Comparison of ENCODE assay signal across 1 cellular context in the genomic region with DNA sequence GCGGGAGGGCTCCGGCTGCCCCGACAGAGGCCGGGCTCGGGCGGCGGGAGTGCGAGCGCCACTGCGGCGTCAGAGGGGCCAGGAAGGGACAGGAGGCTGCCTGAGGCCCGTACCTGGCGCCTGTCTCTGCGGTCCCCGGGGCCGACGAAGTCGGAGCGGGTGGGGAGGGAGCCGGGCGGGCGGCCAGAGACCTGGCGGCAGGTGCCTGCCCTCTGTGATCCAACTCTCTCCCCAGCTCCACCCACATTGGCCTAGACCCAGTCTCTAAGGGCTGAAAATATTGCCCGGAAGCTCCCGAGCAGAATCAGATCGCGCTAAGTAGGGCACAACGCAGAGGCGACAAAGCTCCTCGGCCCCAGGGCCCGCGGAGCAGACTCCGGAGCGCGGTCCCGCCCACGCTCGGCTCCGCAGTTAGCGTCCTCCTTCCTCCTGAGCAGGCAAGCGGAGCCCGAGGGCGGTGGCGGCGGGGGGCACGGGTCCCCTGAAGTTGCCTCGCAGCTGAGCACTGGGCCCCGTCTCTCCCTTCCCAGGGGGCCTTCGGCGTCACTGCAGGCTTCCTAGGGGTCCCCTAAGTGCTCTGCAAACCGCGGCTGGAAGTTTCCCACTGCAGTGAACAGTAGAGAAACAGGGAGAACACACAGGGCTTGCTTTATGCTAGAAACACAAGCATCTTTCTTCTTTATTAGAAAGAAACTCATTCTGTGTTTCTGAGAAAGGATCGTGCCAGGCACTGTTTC.
TF ChIP-seq lines count a peak whose summit lies in the region.

A gene (plus strand): TSS at position 307 of the 737 bp plus-strand sequence. CDS start 906 bp downstream, outside the sequence.

TF ChIP-seq in K562, 482 proteins besides CTCF, POLR2A, EP300 and RAD21 (continued from another document and continues in another):
- TF ChIP-seq, protein P1, sequence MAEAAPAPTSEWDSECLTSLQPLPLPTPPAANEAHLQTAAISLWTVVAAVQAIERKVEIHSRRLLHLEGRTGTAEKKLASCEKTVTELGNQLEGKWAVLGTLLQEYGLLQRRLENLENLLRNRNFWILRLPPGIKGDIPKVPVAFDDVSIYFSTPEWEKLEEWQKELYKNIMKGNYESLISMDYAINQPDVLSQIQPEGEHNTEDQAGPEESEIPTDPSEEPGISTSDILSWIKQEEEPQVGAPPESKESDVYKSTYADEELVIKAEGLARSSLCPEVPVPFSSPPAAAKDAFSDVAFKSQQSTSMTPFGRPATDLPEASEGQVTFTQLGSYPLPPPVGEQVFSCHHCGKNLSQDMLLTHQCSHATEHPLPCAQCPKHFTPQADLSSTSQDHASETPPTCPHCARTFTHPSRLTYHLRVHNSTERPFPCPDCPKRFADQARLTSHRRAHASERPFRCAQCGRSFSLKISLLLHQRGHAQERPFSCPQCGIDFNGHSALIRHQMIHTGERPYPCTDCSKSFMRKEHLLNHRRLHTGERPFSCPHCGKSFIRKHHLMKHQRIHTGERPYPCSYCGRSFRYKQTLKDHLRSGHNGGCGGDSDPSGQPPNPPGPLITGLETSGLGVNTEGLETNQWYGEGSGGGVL (CRISPR knock-in tag; IDR thresholded peaks at IDR 0.05): no peak
- TF ChIP-seq ATF1 (CRISPR knock-in tag; IDR thresholded peaks at IDR 0.05): no peak
- 0 out of 2 replicates have a peak, but pooled peaks have one; percentile 21 for TF ChIP-seq ATF1 (tag; IDR thresholded peaks at IDR 0.05)
- TF ChIP-seq DPF2 (IDR thresholded peaks at IDR 0.05): no peak
- TF ChIP-seq, protein P2, sequence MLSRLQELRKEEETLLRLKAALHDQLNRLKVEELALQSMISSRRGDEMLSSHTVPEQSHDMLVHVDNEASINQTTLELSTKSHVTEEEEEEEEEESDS (CRISPR knock-in tag; IDR thresholded peaks at IDR 0.05): no peak
- TF ChIP-seq ZNF384 (IDR thresholded peaks at IDR 0.05; ENCODE audit: low read depth, low read length): no peak
- no peak for TF ChIP-seq TEAD1 (CRISPR knock-in tag; IDR thresholded peaks at IDR 0.05)
- no peak for TF ChIP-seq WHSC1 (IDR thresholded peaks at IDR 0.05; ENCODE audit: low read length)
- no peak for TF ChIP-seq SMARCA4 (IDR thresholded peaks at IDR 0.05)
- TF ChIP-seq NFATC3 (IDR thresholded peaks at IDR 0.05): no peak
- TF ChIP-seq CREBBP (IDR thresholded peaks at IDR 0.05; ENCODE audit: low read depth, low read length): no peak
- TF ChIP-seq TEAD2 (tag; IDR thresholded peaks at IDR 0.05): no peak
- TF ChIP-seq ERF (CRISPR knock-in tag; IDR thresholded peaks at IDR 0.05): no peak
- TF ChIP-seq RFX5 (IDR thresholded peaks at IDR 0.05; ENCODE audit: low read depth, low read length): no peak
- no peak for TF ChIP-seq ZNF174 (CRISPR knock-in tag; IDR thresholded peaks at IDR 0.05)
- TF ChIP-seq ELF4 (CRISPR knock-in tag; IDR thresholded peaks at IDR 0.05): no peak
- no peak for TF ChIP-seq HDAC6 (IDR thresholded peaks at IDR 0.05; ENCODE audit: low read depth, low read length)
- peak; percentile 42 for TF ChIP-seq NEUROD1 (IDR thresholded peaks at IDR 0.05; ENCODE audit: borderline replicate concordance, low read depth, low read length, partially characterized antibody)
- no peak for TF ChIP-seq DACH1 (IDR thresholded peaks at IDR 0.05; ENCODE audit: partially characterized antibody)
- TF ChIP-seq NFYB (IDR thresholded peaks at IDR 0.05; ENCODE audit: extremely low read depth, insufficient read length): no peak
- no peak for TF ChIP-seq KAT7 (CRISPR knock-in tag; IDR thresholded peaks at IDR 0.05; ENCODE audit: borderline replicate concordance)
- TF ChIP-seq, protein P3, sequence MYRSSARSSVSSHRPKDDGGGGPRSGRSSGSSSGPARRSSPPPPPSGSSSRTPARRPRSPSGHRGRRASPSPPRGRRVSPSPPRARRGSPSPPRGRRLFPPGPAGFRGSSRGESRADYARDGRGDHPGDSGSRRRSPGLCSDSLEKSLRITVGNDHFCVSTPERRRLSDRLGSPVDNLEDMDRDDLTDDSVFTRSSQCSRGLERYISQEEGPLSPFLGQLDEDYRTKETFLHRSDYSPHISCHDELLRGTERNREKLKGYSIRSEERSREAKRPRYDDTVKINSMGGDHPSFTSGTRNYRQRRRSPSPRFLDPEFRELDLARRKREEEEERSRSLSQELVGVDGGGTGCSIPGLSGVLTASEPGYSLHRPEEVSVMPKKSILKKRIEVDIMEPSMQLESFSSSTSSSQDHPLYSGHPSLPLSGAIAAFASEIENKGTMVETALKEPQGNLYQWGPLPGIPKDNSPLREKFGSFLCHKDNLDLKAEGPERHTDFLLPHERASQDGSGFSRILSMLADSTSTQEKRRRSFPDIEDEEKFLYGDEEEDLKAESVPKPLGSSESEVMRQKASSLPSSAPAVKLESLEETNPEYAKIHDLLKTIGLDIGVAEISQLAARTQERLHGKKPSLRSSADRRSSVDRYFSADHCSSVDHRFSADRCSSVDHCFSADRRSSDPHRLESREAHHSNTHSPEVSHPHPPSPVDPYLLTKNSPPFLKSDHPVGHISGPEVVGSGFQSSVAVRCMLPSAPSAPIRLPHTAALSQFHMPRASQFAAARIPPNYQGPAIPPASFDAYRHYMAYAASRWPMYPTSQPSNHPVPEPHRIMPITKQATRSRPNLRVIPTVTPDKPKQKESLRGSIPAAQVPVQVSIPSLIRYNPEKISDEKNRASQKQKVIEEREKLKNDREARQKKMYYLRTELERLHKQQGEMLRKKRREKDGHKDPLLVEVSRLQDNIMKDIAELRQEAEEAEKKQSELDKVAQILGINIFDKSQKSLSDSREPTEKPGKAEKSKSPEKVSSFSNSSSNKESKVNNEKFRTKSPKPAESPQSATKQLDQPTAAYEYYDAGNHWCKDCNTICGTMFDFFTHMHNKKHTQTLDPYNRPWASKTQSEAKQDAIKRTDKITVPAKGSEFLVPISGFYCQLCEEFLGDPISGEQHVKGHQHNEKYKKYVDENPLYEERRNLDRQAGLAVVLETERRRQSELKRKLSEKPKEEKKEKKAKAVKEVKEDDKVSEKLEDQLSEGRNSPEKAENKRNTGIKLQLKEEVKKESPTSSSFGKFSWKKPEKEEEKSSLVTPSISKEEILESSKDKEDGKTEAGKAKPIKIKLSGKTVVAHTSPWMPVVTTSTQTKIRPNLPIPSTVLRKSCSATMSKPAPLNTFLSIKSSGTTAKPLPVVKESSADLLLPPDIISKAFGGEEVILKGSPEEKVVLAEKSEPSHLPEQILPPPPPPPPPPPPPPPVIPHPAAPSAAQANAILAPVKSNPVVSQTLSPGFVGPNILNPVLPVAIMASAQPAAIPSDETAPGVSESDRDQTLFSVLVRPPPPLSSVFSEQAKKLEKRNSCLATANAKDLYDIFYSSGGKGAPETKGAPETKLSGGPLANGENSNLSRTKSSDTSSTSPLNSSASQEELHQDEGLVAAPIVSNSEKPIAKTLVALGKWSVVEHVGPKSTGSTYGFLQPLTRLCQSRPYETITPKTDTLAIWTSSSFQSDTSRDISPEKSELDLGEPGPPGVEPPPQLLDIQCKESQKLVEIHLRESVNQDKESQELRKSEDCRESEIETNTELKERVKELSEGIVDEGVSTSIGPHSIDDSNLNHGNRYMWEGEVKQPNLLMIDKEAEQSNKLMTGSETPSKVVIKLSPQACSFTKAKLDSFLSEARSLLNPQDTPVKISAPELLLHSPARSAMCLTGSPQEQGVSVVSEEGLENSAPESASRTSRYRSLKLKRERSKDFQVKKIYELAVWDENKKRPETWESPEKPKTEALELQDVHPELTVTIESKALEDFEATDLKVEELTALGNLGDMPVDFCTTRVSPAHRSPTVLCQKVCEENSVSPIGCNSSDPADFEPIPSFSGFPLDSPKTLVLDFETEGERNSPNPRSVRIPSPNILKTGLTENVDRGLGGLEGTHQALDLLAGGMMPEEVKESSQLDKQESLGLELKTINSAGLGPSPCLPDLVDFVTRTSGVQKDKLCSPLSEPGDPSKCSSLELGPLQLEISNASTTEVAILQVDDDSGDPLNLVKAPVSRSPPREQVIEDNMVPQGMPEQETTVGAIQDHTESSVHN (IDR thresholded peaks at IDR 0.05; ENCODE audit: borderline replicate concordance in 1 of 2, low read depth in 1 of 2): no peak
- TF ChIP-seq, protein P4, sequence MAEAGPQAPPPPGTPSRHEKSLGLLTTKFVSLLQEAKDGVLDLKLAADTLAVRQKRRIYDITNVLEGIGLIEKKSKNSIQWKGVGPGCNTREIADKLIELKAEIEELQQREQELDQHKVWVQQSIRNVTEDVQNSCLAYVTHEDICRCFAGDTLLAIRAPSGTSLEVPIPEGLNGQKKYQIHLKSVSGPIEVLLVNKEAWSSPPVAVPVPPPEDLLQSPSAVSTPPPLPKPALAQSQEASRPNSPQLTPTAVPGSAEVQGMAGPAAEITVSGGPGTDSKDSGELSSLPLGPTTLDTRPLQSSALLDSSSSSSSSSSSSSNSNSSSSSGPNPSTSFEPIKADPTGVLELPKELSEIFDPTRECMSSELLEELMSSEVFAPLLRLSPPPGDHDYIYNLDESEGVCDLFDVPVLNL (CRISPR knock-in tag; IDR thresholded peaks at IDR 0.05; ENCODE audit: low read depth): no peak
- no peak for TF ChIP-seq EZH2 (IDR thresholded peaks at IDR 0.05; ENCODE audit: borderline replicate concordance, low read depth, low read length)
- peak in 1 of 2 experiments; percentile 43; a peak in 1 of 4 replicates for TF ChIP-seq RCOR1 (IDR thresholded peaks at IDR 0.05; ENCODE audit: borderline replicate concordance in 1 of 2, low read depth in 2 of 2, low read length in 2 of 2)
- TF ChIP-seq ZNF212 (CRISPR knock-in tag; IDR thresholded peaks at IDR 0.05): no peak
- TF ChIP-seq, protein P5, sequence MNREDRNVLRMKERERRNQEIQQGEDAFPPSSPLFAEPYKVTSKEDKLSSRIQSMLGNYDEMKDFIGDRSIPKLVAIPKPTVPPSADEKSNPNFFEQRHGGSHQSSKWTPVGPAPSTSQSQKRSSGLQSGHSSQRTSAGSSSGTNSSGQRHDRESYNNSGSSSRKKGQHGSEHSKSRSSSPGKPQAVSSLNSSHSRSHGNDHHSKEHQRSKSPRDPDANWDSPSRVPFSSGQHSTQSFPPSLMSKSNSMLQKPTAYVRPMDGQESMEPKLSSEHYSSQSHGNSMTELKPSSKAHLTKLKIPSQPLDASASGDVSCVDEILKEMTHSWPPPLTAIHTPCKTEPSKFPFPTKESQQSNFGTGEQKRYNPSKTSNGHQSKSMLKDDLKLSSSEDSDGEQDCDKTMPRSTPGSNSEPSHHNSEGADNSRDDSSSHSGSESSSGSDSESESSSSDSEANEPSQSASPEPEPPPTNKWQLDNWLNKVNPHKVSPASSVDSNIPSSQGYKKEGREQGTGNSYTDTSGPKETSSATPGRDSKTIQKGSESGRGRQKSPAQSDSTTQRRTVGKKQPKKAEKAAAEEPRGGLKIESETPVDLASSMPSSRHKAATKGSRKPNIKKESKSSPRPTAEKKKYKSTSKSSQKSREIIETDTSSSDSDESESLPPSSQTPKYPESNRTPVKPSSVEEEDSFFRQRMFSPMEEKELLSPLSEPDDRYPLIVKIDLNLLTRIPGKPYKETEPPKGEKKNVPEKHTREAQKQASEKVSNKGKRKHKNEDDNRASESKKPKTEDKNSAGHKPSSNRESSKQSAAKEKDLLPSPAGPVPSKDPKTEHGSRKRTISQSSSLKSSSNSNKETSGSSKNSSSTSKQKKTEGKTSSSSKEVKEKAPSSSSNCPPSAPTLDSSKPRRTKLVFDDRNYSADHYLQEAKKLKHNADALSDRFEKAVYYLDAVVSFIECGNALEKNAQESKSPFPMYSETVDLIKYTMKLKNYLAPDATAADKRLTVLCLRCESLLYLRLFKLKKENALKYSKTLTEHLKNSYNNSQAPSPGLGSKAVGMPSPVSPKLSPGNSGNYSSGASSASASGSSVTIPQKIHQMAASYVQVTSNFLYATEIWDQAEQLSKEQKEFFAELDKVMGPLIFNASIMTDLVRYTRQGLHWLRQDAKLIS (CRISPR knock-in tag; IDR thresholded peaks at IDR 0.05): peak; percentile 72; the same call in 1 of the 2 replicates
- TF ChIP-seq, protein P6, sequence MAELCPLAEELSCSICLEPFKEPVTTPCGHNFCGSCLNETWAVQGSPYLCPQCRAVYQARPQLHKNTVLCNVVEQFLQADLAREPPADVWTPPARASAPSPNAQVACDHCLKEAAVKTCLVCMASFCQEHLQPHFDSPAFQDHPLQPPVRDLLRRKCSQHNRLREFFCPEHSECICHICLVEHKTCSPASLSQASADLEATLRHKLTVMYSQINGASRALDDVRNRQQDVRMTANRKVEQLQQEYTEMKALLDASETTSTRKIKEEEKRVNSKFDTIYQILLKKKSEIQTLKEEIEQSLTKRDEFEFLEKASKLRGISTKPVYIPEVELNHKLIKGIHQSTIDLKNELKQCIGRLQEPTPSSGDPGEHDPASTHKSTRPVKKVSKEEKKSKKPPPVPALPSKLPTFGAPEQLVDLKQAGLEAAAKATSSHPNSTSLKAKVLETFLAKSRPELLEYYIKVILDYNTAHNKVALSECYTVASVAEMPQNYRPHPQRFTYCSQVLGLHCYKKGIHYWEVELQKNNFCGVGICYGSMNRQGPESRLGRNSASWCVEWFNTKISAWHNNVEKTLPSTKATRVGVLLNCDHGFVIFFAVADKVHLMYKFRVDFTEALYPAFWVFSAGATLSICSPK (IDR thresholded peaks at IDR 0.05; ENCODE audit: borderline replicate concordance): no peak
- TF ChIP-seq, protein P7, sequence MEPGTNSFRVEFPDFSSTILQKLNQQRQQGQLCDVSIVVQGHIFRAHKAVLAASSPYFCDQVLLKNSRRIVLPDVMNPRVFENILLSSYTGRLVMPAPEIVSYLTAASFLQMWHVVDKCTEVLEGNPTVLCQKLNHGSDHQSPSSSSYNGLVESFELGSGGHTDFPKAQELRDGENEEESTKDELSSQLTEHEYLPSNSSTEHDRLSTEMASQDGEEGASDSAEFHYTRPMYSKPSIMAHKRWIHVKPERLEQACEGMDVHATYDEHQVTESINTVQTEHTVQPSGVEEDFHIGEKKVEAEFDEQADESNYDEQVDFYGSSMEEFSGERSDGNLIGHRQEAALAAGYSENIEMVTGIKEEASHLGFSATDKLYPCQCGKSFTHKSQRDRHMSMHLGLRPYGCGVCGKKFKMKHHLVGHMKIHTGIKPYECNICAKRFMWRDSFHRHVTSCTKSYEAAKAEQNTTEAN (CRISPR knock-in tag; IDR thresholded peaks at IDR 0.05): no peak
- TF ChIP-seq, protein P8, sequence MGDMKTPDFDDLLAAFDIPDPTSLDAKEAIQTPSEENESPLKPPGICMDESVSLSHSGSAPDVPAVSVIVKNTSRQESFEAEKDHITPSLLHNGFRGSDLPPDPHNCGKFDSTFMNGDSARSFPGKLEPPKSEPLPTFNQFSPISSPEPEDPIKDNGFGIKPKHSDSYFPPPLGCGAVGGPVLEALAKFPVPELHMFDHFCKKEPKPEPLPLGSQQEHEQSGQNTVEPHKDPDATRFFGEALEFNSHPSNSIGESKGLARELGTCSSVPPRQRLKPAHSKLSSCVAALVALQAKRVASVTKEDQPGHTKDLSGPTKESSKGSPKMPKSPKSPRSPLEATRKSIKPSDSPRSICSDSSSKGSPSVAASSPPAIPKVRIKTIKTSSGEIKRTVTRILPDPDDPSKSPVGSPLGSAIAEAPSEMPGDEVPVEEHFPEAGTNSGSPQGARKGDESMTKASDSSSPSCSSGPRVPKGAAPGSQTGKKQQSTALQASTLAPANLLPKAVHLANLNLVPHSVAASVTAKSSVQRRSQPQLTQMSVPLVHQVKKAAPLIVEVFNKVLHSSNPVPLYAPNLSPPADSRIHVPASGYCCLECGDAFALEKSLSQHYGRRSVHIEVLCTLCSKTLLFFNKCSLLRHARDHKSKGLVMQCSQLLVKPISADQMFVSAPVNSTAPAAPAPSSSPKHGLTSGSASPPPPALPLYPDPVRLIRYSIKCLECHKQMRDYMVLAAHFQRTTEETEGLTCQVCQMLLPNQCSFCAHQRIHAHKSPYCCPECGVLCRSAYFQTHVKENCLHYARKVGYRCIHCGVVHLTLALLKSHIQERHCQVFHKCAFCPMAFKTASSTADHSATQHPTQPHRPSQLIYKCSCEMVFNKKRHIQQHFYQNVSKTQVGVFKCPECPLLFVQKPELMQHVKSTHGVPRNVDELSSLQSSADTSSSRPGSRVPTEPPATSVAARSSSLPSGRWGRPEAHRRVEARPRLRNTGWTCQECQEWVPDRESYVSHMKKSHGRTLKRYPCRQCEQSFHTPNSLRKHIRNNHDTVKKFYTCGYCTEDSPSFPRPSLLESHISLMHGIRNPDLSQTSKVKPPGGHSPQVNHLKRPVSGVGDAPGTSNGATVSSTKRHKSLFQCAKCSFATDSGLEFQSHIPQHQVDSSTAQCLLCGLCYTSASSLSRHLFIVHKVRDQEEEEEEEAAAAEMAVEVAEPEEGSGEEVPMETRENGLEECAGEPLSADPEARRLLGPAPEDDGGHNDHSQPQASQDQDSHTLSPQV (IDR thresholded peaks at IDR 0.05): peak; percentile 48; the same call in 1 of the 2 replicates
